18 cellular contexts compared by ENCODE assay signal in genomic region chr2:43060435-43061016, GRCh38.
A peak's percentile ranks its signal among the peaks of the same experiment; 100 is the strongest.
DNase-seq lines count a peak whose midpoint lies in the region; ATAC-seq and TF ChIP-seq lines count a peak whose summit lies in the region.
"Had no signal": no experiment of that assay in that cellular context is flagged by ENCODE, and none has a peak within 500 bp of the region (broad histone marks: within the 10 kb centered on the region; RNA-seq: fewer than 3 reads in every experiment).

No MANE protein-coding gene starts in this region.

- CTCF ChIA-PET in mammary epithelial cell (lab: Charles Lee; ENCODE audit: low non-redundant PET), result interaction anchor here (0.6 kb wide), 1 partner anchor 22 kb away, joined by 3 read pairs; no protein-coding TSS in a partner anchor

- no peak for TF ChIP-seq CTCF in mammary epithelial cell (conservative IDR thresholded peaks at IDR 0.05 in 1 of 2, IDR thresholded peaks at IDR 0.05 in 1 of 2; ENCODE audit: extremely low read depth in 1 of 2, insufficient read depth in 1 of 2, low read depth in 1 of 2, low read length in 2 of 2)
- no peak for TF ChIP-seq CTCF in breast epithelium (IDR thresholded peaks at IDR 0.05)
- TF ChIP-seq CTCF in sigmoid colon (IDR thresholded peaks at IDR 0.05), result no peak

- no peaks in the 10 kb centered on the region for H4K20me1 ChIP-seq in mammary epithelial cell (ENCODE audit: insufficient read depth, low read length)

- H3K27me3 ChIP-seq in mammary epithelial cell (ENCODE audit: insufficient read depth, low read length), result no peaks in the 10 kb centered on the region
- no peaks in the 10 kb centered on the region for H3K27me3 ChIP-seq in breast epithelium
- H3K27me3 ChIP-seq in sigmoid colon, result no peaks in the 10 kb centered on the region
- H3K27me3 ChIP-seq: pancreas, testis had no signal

- peak overlapping the region; percentile 77 for H3K27ac Mint-ChIP-seq in central memory CD8-positive, alpha-beta T cell (ENCODE audit: low read depth)

- H3K4me2 ChIP-seq in mammary epithelial cell (ENCODE audit: insufficient read depth, low read depth, low read length), result no peak overlapping the region

- H3K27ac ChIP-seq in mammary epithelial cell (ENCODE audit: insufficient read depth, low read depth, low read length), result peak overlapping the region; percentile 19
- H3K27ac ChIP-seq in breast epithelium, result no peak overlapping the region
- H3K27ac ChIP-seq in KOPT-K1 (ENCODE audit: low read depth, low read length, poor library complexity, severe bottlenecking), result peak overlapping the region; percentile 79
- H3K27ac ChIP-seq in sigmoid colon, result no peak overlapping the region
- H3K27ac ChIP-seq: lower lobe of right lung, pancreas, testis, VCaP had no signal

- no peak overlapping the region for H2AFZ ChIP-seq in mammary epithelial cell (ENCODE audit: low read depth, low read length)

- intact Hi-C loops in mammary epithelial cell (cut with micrococcal nuclease) (no loop called here), breast epithelium (cut with DNase I; ENCODE audit: low total_unique reads) (no loop called here), sigmoid colon (cut with DNase I) (no loop called here)

- no peak overlapping the region for H3K9ac ChIP-seq in mammary epithelial cell (ENCODE audit: insufficient read depth, low read length)

- H3K9me3 ChIP-seq in mammary epithelial cell (replicated peaks; ENCODE audit: insufficient read depth, low read length) (no peaks in the 10 kb centered on the region), breast epithelium (no peaks in the 10 kb centered on the region), KOPT-K1 (ENCODE audit: insufficient read depth, low read length, poor library complexity, severe bottlenecking) (peaks cover 8% of the 10 kb centered on the region), sigmoid colon (no peaks in the 10 kb centered on the region)
- H3K9me3 ChIP-seq: lower lobe of right lung, pancreas, testis had no signal

- H3K9me3 Mint-ChIP-seq in central memory CD8-positive, alpha-beta T cell, result no peaks in the 10 kb centered on the region

- peak overlapping the region; percentile 48 for H3K4me3 Mint-ChIP-seq in central memory CD8-positive, alpha-beta T cell

- TF ChIP-seq POLR2A in breast epithelium (IDR thresholded peaks at IDR 0.05) (no peak), sigmoid colon (IDR thresholded peaks at IDR 0.05) (no peak)

- H3K36me3 Mint-ChIP-seq in central memory CD8-positive, alpha-beta T cell (ENCODE audit: insufficient read depth), result peaks cover 3% of the 10 kb centered on the region

- H3K79me2 ChIP-seq in mammary epithelial cell (ENCODE audit: insufficient read depth, low read length), result no peaks in the 10 kb centered on the region

- dilution Hi-C loops in mammary epithelial cell (cut with HindIII; ENCODE audit: low sequenced_read_pairs), result no loop called here

- in situ Hi-C loops in mammary epithelial cell (cut with MboI; ENCODE audit: low sequenced_read_pairs in 2 of 2), result no loop called here

- no TSS peak for BruUV-seq in mammary epithelial cell (replicated peaks; lab: Mats Ljungman, UMichigan)

- no peak for ATAC-seq in central memory CD8-positive, alpha-beta T cell (replicated peaks; ENCODE audit: extremely low read depth, poor library complexity, severe bottlenecking)
- ATAC-seq: pancreas had no signal

- TF ChIP-seq EP300 in sigmoid colon (IDR thresholded peaks at IDR 0.05), result no peak

- no peak overlapping the region for H3K4me3 ChIP-seq in mammary epithelial cell (replicated peaks in 1 of 3; ENCODE audit: insufficient read depth in 1 of 3, low read depth in 2 of 3, low read length in 3 of 3)
- H3K4me3 ChIP-seq in breast epithelium, result no peak overlapping the region
- H3K4me3 ChIP-seq in sigmoid colon, result no peak overlapping the region
- H3K4me3 ChIP-seq: GM12878, lower lobe of right lung, pancreas, testis had no signal

- DNase-seq in mammary epithelial cell (no peak), breast epithelium (ENCODE audit: low spot score in 2 of 2) (no peak), sigmoid colon (peak; percentile 46), retina (no peak), NCI-H2171 (lab: John Stamatoyannopoulos, UW) (no peak)
- no peak for DNase-seq in central memory CD8-positive, alpha-beta T cell (ENCODE audit: low spot score in 2 of 2)
- DNase-seq: amniotic stem cell, lower lobe of right lung, NCI-H1694, NCI-H82, OCI-M1, SHP77 treated with DMSO at 0.1 percent for 48 hours, T-helper 1 cell, testis had no signal

- peaks cover 11% of the 10 kb centered on the region for H3K4me1 ChIP-seq in mammary epithelial cell (ENCODE audit: insufficient read depth, low read length)
- no peaks in the 10 kb centered on the region for H3K4me1 ChIP-seq in breast epithelium
- peaks cover 0 to 23% (median 14%) of the 10 kb centered on the region in 4 donors for H3K4me1 ChIP-seq in sigmoid colon
- H3K4me1 ChIP-seq: pancreas had no signal

- no peaks in the 10 kb centered on the region for H3K36me3 ChIP-seq in mammary epithelial cell (ENCODE audit: insufficient read depth, low read length)
- H3K36me3 ChIP-seq in breast epithelium, result no peaks in the 10 kb centered on the region
- no peaks in the 10 kb centered on the region for H3K36me3 ChIP-seq in KOPT-K1 (ENCODE audit: insufficient read depth, low read length)
- H3K36me3 ChIP-seq in sigmoid colon, result no peaks in the 10 kb centered on the region
- H3K36me3 ChIP-seq: lower lobe of right lung, pancreas had no signal

- H3K27me3 Mint-ChIP-seq in central memory CD8-positive, alpha-beta T cell, result no peaks in the 10 kb centered on the region

- H3K4me1 Mint-ChIP-seq in central memory CD8-positive, alpha-beta T cell, result peaks cover 36% of the 10 kb centered on the region

- WGBS in mammary epithelial cell (ENCODE audit: low coverage, missing lambda C conversion rate), result 100% methylated on average over 3 of the region's 3 CpGs
- 89 to 94% methylated on average over 3 of the region's 3 CpGs for WGBS in sigmoid colon, 2 donors

Comparison
In these comparisons a context has a peak if more than half of its experiments do, and no peak if none do; other contexts are left out.
1. H3K27ac ChIP-seq: peak in mammary epithelial cell (single experiment) and KOPT-K1 (single experiment); none in breast epithelium (0 of 2) and sigmoid colon (0 of 4).